13 cellular contexts compared by ENCODE assay signal in the genomic region with DNA sequence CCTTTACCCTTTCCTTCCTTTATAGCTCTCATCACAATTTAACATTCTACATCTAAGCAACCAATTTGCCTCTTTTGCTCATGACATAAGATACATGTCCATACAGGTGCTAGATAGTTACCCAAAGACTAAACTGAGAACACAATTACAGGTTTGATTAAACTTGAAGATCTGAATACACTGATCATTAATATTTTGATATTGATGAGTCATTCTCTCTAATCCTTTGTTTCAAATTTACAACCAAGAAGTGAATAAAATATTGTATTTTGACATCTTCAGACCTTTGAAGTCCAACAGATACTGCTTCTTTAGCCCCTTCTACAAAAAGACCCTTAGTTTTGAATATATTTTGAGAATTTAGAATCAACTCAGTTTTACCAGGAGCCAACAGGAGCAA. TPM values are rescaled to one million over a fixed set of nuclear protein-coding genes. Genes with fewer than 3 reads are reported as not detected.
DNase-seq lines count a peak whose midpoint lies in the region; ATAC-seq, FAIRE-seq and TF ChIP-seq lines count a peak whose summit lies in the region.
"Had no signal": no experiment of that assay in that cellular context is flagged by ENCODE, and none has a peak within 500 bp of the region (broad histone marks: within the 10 kb centered on the region; RNA-seq: fewer than 3 reads in every experiment).

No MANE protein-coding gene starts in this region.

- H3K9ac ChIP-seq in OCI-LY1 (ENCODE audit: low read length): peak overlapping the region; percentile 97
- peak overlapping the region in 1 of 4 experiments; percentile 59; a peak in 1 of 7 replicates for H3K9ac ChIP-seq in H1 (replicated peaks in 1 of 4; ENCODE audit: extremely low read depth in 1 of 4, low read depth in 3 of 4, low read length in 3 of 4)

- peaks cover 70% of the 10 kb centered on the region for H3K79me2 ChIP-seq in OCI-LY1 (ENCODE audit: insufficient read depth, low read length)
- peaks cover 63 to 73% of the 10 kb centered on the region in 2 experiments for H3K79me2 ChIP-seq in H1 (ENCODE audit: control insufficient read depth in 1 of 2, insufficient read depth in 2 of 2, low read length in 2 of 2)

- H4K20me1 ChIP-seq in OCI-LY1 (ENCODE audit: insufficient read depth, low read length): 0 out of 2 replicates have a peak, but pooled peaks cover under 1% of the 10 kb centered on the region
- peaks cover 20 to 34% of the 10 kb centered on the region in 2 experiments for H4K20me1 ChIP-seq in H1 (replicated peaks in 1 of 2; ENCODE audit: control insufficient read depth in 1 of 2, insufficient read depth in 2 of 2, low read length in 2 of 2)

- H3K27ac ChIP-seq in OCI-LY1 (ENCODE audit: low read depth, low read length, poor library complexity, severe bottlenecking) (no peak overlapping the region), H1 (ENCODE audit: low read depth, low read length) (no peak overlapping the region)
- H3K27ac ChIP-seq: pancreas had no signal

- H3K9me3 Mint-ChIP-seq in activated CD8-positive, alpha-beta memory T cell treated with anti-CD3 and anti-CD28 coated beads, Interleukin-2, amount 10 ng/mL, durations not matched to agents 7 days and 5 days (ENCODE audit: low read depth): peaks cover 5% of the 10 kb centered on the region

- H4K5ac ChIP-seq in H1 (ENCODE audit: insufficient read length, low read depth, low read length): peak overlapping the region; percentile 64

- H3K27me3 ChIP-seq in OCI-LY1 (ENCODE audit: insufficient read depth, low read length) (no peaks in the 10 kb centered on the region), H1 (replicated peaks in 1 of 4; ENCODE audit: control insufficient read depth in 3 of 4, extremely low read depth in 1 of 4, insufficient read depth in 3 of 4, low read length in 3 of 4) (no peaks in the 10 kb centered on the region)
- H3K27me3 ChIP-seq: pancreas had no signal

- H2BK20ac ChIP-seq in H1 (ENCODE audit: low read length): no peak overlapping the region

- H2BK15ac ChIP-seq in H1 (ENCODE audit: low read length): no peak overlapping the region

- no peak for TF ChIP-seq EP300 in H1 (IDR thresholded peaks at IDR 0.05; ENCODE audit: borderline replicate concordance in 1 of 2, low read depth in 2 of 2, low read length in 2 of 2)

- no peak overlapping the region for H3K23ac ChIP-seq in H1 (ENCODE audit: insufficient read length)

- POLR2A ChIA-PET in H1 (lab: Charles Lee; ENCODE audit: partially characterized antibody): interaction anchor here (1.0 to 4.7 kb wide), 8 partner anchors 9 to 504 kb away, joined by 3 to 30 read pairs (median 4); a partner anchor contains a TSS

- no peak overlapping the region for H2BK12ac ChIP-seq in H1 (ENCODE audit: low read depth, low read length)

- no peak overlapping the region for H3K18ac ChIP-seq in H1 (ENCODE audit: extremely low read depth, low read length)

- ATAC-seq in activated CD8-positive, alpha-beta memory T cell treated with anti-CD3 and anti-CD28 coated beads, Interleukin-2, amount 10 ng/mL, durations not matched to agents 7 days and 5 days: no peak
- ATAC-seq: pancreas had no signal

- CTCF ChIA-PET in activated CD8-positive, alpha-beta memory T cell treated with anti-CD3 and anti-CD28 coated beads, Interleukin-2, amount 10 ng/mL, durations not matched to agents 7 days and 5 days (lab: Charles Lee): interaction anchor here (1.0 to 1.2 kb wide), 4 partner anchors 13 to 45 kb away, joined by 3 to 4 read pairs (median 3); no protein-coding TSS in a partner anchor
- CTCF ChIA-PET in H1 (lab: Charles Lee; ENCODE audit: partially characterized antibody): interaction anchor here (0.7 to 2.4 kb wide), 8 partner anchors 14 to 373 kb away, joined by 3 to 7 read pairs (median 3); no protein-coding TSS in a partner anchor

- H3K4me2 ChIP-seq in OCI-LY1 (ENCODE audit: low read length): peak overlapping the region; percentile 90
- H3K4me2 ChIP-seq in H1 (ENCODE audit: insufficient read depth in 1 of 2, low read depth in 2 of 2, low read length in 2 of 2): peak overlapping the region; percentile 56 to 75

- no peak overlapping the region for H3K56ac ChIP-seq in H1 (replicated peaks; ENCODE audit: insufficient read length, low read depth, low read length)

- H2BK120ac ChIP-seq in H1 (replicated peaks; ENCODE audit: low read depth, low read length): no peak overlapping the region

- peaks cover 2% of the 10 kb centered on the region; the same call in 1 of the 2 replicates for H3K23me2 ChIP-seq in H1 (ENCODE audit: low read depth, low read length)

- H3K4me3 ChIP-seq in OCI-LY1 (ENCODE audit: low read depth, low read length, poor library complexity, severe bottlenecking) (peak overlapping the region; percentile 92), H1 (ENCODE audit: extremely low read depth in 1 of 4, insufficient read depth in 2 of 4, low read depth in 3 of 4, low read length in 4 of 4) (peak overlapping the region in 1 of 4 experiments; percentile 97; a peak in 2 of 8 replicates), retinal pigment epithelial cell (ENCODE audit: low read length) (peak overlapping the region; percentile 77)
- H3K4me3 ChIP-seq: pancreas had no signal

- TF ChIP-seq POLR2A in H1 (IDR thresholded peaks at IDR 0.05; ENCODE audit: control extremely low read depth in 1 of 2, low read depth in 2 of 2, low read length in 2 of 2): 0 out of 3 replicates have a peak, but pooled peaks of 1 of the 2 experiments have one; percentile 2

- H4K8ac ChIP-seq in H1 (ENCODE audit: extremely low read depth, insufficient read depth, low read length): no peak overlapping the region

- H3K27me3 Mint-ChIP-seq in activated CD8-positive, alpha-beta memory T cell treated with anti-CD3 and anti-CD28 coated beads, Interleukin-2, amount 10 ng/mL, durations not matched to agents 7 days and 5 days: no peaks in the 10 kb centered on the region

- no peak for TF ChIP-seq RAD21 in H1 (IDR thresholded peaks at IDR 0.05 in 1 of 2, conservative IDR thresholded peaks at IDR 0.05 in 1 of 2; ENCODE audit: low read depth in 2 of 2, low read length in 2 of 2)

- H3K4me3 Mint-ChIP-seq in activated CD8-positive, alpha-beta memory T cell treated with anti-CD3 and anti-CD28 coated beads, Interleukin-2, amount 10 ng/mL, durations not matched to agents 7 days and 5 days: peak overlapping the region; percentile 34

- no peak for DNase-seq in activated CD8-positive, alpha-beta memory T cell treated with anti-CD3 and anti-CD28 coated beads, Interleukin-2, amount 10 ng/mL, durations not matched to agents 7 days and 5 days
- no peak for DNase-seq in activated CD8-positive, alpha-beta memory T cell treated with anti-CD3 and anti-CD28 coated beads for 24 hours
- no peak for DNase-seq in H1 (ENCODE audit: low read depth in 1 of 2, low spot score in 2 of 2)
- no peak for DNase-seq in retinal pigment epithelial cell (ENCODE audit: low read depth)
- DNase-seq in Kasumi-1 (lab: John Stamatoyannopoulos, UW): no peak
- no peak for DNase-seq in NCI-H2171 (lab: John Stamatoyannopoulos, UW)
- DNase-seq in NCI-H69 (lab: John Stamatoyannopoulos, UW): no peak
- DNase-seq: anterior cingulate cortex, kidney, NCI-H187, pancreas had no signal

- H3K9me2 ChIP-seq in OCI-LY1 (ENCODE audit: low read depth, low read length): no peaks in the 10 kb centered on the region

- peaks cover 42% of the 10 kb centered on the region for H3K36me3 Mint-ChIP-seq in activated CD8-positive, alpha-beta memory T cell treated with anti-CD3 and anti-CD28 coated beads, Interleukin-2, amount 10 ng/mL, durations not matched to agents 7 days and 5 days

- peaks cover 63% of the 10 kb centered on the region for H3K4me1 Mint-ChIP-seq in activated CD8-positive, alpha-beta memory T cell treated with anti-CD3 and anti-CD28 coated beads, Interleukin-2, amount 10 ng/mL, durations not matched to agents 7 days and 5 days

- FAIRE-seq in H1 (lab: Jason Lieb, UNC): no peak
- FAIRE-seq: kidney, pancreas, RCC 7860 had no signal

- H2BK5ac ChIP-seq in H1 (ENCODE audit: low read depth, low read length): no peak overlapping the region

- H2AFZ ChIP-seq in OCI-LY1 (ENCODE audit: low read length) (no peak overlapping the region), H1 (ENCODE audit: low read length) (no peak overlapping the region)

- H3K4ac ChIP-seq in H1 (replicated peaks; ENCODE audit: insufficient read length, low read depth, low read length): no peak overlapping the region

- H3K9me3 ChIP-seq in OCI-LY1 (ENCODE audit: low read length) (no peaks in the 10 kb centered on the region), H1 (ENCODE audit: insufficient read depth in 2 of 2, low read depth in 1 of 2, low read length in 1 of 2) (no peaks in the 10 kb centered on the region)
- H3K9me3 ChIP-seq: pancreas had no signal

- TF ChIP-seq CTCF in OCI-LY1 (IDR thresholded peaks at IDR 0.05; ENCODE audit: low read length) (no peak), H1 (IDR thresholded peaks at IDR 0.05; ENCODE audit: control extremely low read depth in 1 of 3, insufficient read depth in 1 of 3, low read depth in 1 of 3, low read length in 3 of 3) (no peak), retinal pigment epithelial cell (conservative IDR thresholded peaks at IDR 0.05; ENCODE audit: low read depth, low read length) (no peak)

- H3K4me1 ChIP-seq in OCI-LY1 (ENCODE audit: insufficient read depth, low read length, severe bottlenecking) (peaks cover 48% of the 10 kb centered on the region), H1 (replicated peaks in 1 of 4; ENCODE audit: control insufficient read depth in 3 of 4, insufficient read depth in 4 of 4, low read length in 3 of 4) (peaks cover 0 to 19% (median 11%) of the 10 kb centered on the region in 4 experiments; a peak in 5 of 7 replicates)

- H2AK5ac ChIP-seq in H1 (ENCODE audit: low read depth, low read length): no peak overlapping the region

- no peaks in the 10 kb centered on the region for H3F3A ChIP-seq in OCI-LY1 (ENCODE audit: insufficient read depth, low read length)

- H3K27ac Mint-ChIP-seq in activated CD8-positive, alpha-beta memory T cell treated with anti-CD3 and anti-CD28 coated beads, Interleukin-2, amount 10 ng/mL, durations not matched to agents 7 days and 5 days: no peak overlapping the region

- H3K14ac ChIP-seq in H1 (ENCODE audit: insufficient read length): no peak overlapping the region

- no peak overlapping the region for H4K91ac ChIP-seq in H1 (replicated peaks; ENCODE audit: insufficient read length, low read length)

- H3K79me1 ChIP-seq in H1 (ENCODE audit: low read depth, low read length): no peaks in the 10 kb centered on the region

- peaks cover 59% of the 10 kb centered on the region for H3K36me3 ChIP-seq in OCI-LY1 (ENCODE audit: insufficient read depth, low read length)
- peaks cover 0 to 25% (median 1%) of the 10 kb centered on the region in 4 experiments; a peak in 1 of 8 replicates for H3K36me3 ChIP-seq in H1 (ENCODE audit: control insufficient read depth in 2 of 4, insufficient read depth in 4 of 4, low read length in 3 of 4)
- H3K36me3 ChIP-seq: pancreas had no signal

RNA-seq across cellular contexts. Expression of a gene that starts 2.6 kb away (rescaled TPM):
- 100 to 1,000 TPM; 434 to 655 TPM for total RNA-seq in activated CD8-positive, alpha-beta memory T cell treated with anti-CD3 and anti-CD28 coated beads, Interleukin-2, amount 10 ng/mL, durations not matched to agents 7 days and 5 days
- 1,114 and 1,159 TPM in 2 replicates for total RNA-seq in H1 (2021; fragmentation: NEBNext Ultra II Directional; extraction: Animal tissue kit (Norgen Biotek cat#: 25700))
- 145 and 202 TPM in 2 replicates for polyA plus RNA-seq in H1 (2011; rRNA removed)
- polyA plus RNA-seq in H1 (2011; cell fraction: cytosol; rRNA removed): 348 TPM
- 296 TPM for polyA plus RNA-seq in H1 (2011; cell fraction: nucleus; rRNA removed)
- polyA plus RNA-seq in H1 (2012, experiment 1 of 2): 563 to 1,179 TPM (median 624 TPM) in 4 replicates
- 101 TPM for polyA plus RNA-seq in H1 (2012, experiment 2 of 2)
- polyA plus RNA-seq in H1 (2013, experiment 1 of 2): 1,709 TPM
- polyA plus RNA-seq in H1 (2013, experiment 2 of 2): 1,591 TPM
- polyA minus RNA-seq in H1 (2011; rRNA and poly(A)+ RNA removed): 124 and 173 TPM in 2 replicates
- 294 TPM for polyA minus RNA-seq in H1 (2011; cell fraction: cytosol; rRNA and poly(A)+ RNA removed)
- polyA minus RNA-seq in H1 (2011; cell fraction: nucleus; rRNA and poly(A)+ RNA removed): 600 TPM

RNA-seq across cellular contexts. Expression of a gene that starts 50.3 kb away (rescaled TPM):
- total RNA-seq in activated CD8-positive, alpha-beta memory T cell treated with anti-CD3 and anti-CD28 coated beads, Interleukin-2, amount 10 ng/mL, durations not matched to agents 7 days and 5 days: 10 to 100 TPM; 36.8 to 95.6 TPM
- 19.4 and 19.8 TPM in 2 replicates for total RNA-seq in H1 (2021; fragmentation: NEBNext Ultra II Directional; extraction: Animal tissue kit (Norgen Biotek cat#: 25700))
- 18.6 and 18.9 TPM in 2 replicates for polyA plus RNA-seq in H1 (2011; rRNA removed)
- polyA plus RNA-seq in H1 (2011; cell fraction: cytosol; rRNA removed): 14.4 TPM
- polyA plus RNA-seq in H1 (2011; cell fraction: nucleus; rRNA removed): 8.7 TPM
- 14.0 to 17.3 TPM (median 16.6 TPM) in 4 replicates for polyA plus RNA-seq in H1 (2012, experiment 1 of 2)
- polyA plus RNA-seq in H1 (2012, experiment 2 of 2): 8.5 TPM
- 13.1 TPM for polyA plus RNA-seq in H1 (2013, experiment 1 of 2)
- 13.4 TPM for polyA plus RNA-seq in H1 (2013, experiment 2 of 2)
- polyA minus RNA-seq in H1 (2011; rRNA and poly(A)+ RNA removed): 10.9 and 13.3 TPM in 2 replicates
- polyA minus RNA-seq in H1 (2011; cell fraction: cytosol; rRNA and poly(A)+ RNA removed): 27.4 TPM
- polyA minus RNA-seq in H1 (2011; cell fraction: nucleus; rRNA and poly(A)+ RNA removed): 19.7 TPM
